In genomic region chr7:105806592-105807266, GRCh38 we compare ENCODE assay signal across 9 cellular contexts.
DNase-seq lines count a peak whose midpoint lies in the region; ATAC-seq and TF ChIP-seq lines count a peak whose summit lies in the region.
"Had no signal": no experiment of that assay in that cellular context is flagged by ENCODE, and none has a peak within 500 bp of the region (broad histone marks: within the 10 kb centered on the region; RNA-seq: fewer than 3 reads in every experiment).

No MANE protein-coding gene starts in this region.

- H3K27ac ChIP-seq in psoas muscle = no peak overlapping the region
- H3K27ac ChIP-seq: thoracic aorta had no signal

- no peaks in the 10 kb centered on the region for H3K36me3 Mint-ChIP-seq in chondrocyte (ENCODE audit: low read depth)

- no peak overlapping the region for H3K4me3 ChIP-seq in psoas muscle
- H3K4me3 ChIP-seq: thoracic aorta had no signal

- WGBS in psoas muscle, 3 donors = 65 to 75% (median 71%) methylated on average over 4 of the region's 4 CpGs

- no peaks in the 10 kb centered on the region for H3K4me1 ChIP-seq in psoas muscle

- intact Hi-C loops in psoas muscle (cut with DNase I) = no loop called here

- peak overlapping the region; percentile 18 for H3K27ac Mint-ChIP-seq in chondrocyte (ENCODE audit: unreplicated experiment)

- H3K9me3 Mint-ChIP-seq in chondrocyte (ENCODE audit: low read depth) = no peaks in the 10 kb centered on the region

- H3K4me1 Mint-ChIP-seq in chondrocyte (ENCODE audit: low read depth) = peaks cover 29% of the 10 kb centered on the region

- no peaks in the 10 kb centered on the region for H3K27me3 Mint-ChIP-seq in chondrocyte (ENCODE audit: low read depth)

- H3K36me3 ChIP-seq in psoas muscle (ENCODE audit: insufficient read depth in 1 of 2, low read depth in 1 of 2) = no peaks in the 10 kb centered on the region
- H3K36me3 ChIP-seq: thoracic aorta had no signal

- peak; percentile 11 to 30 (median 22) for DNase-seq in activated CD4-positive, CD25-positive, alpha-beta regulatory T cell (lab: John Stamatoyannopoulos, UW)
- DNase-seq in activated CD4-positive, CD25-positive, alpha-beta regulatory T cell treated with anti-CD3 and anti-CD28 coated beads, Interleukin-2, amount 50 U/mL, for 72 hours = no peak
- peak; percentile 42 for DNase-seq in activated CD4-positive, alpha-beta T cell treated with anti-CD3 and anti-CD28 coated beads for 1 hour
- DNase-seq in chondrocyte (ENCODE audit: low spot score) (no peak), psoas muscle (no peak), NCI-H2171 treated with DMSO at 0.1 percent for 48 hours (lab: John Stamatoyannopoulos, UW) (no peak)
- peak; percentile 60 to 68 (median 61) for DNase-seq in stimulated activated CD4-positive, alpha-beta T cell treated with anti-CD3 and anti-CD28 coated beads, Interleukin-12 subunit alpha, Interleukin-12 subunit beta, amount 100 ng/mL, for 48 hours (ENCODE audit: low read depth in 2 of 3, low spot score in 1 of 3)

- TF ChIP-seq CTCF in chondrocyte (IDR thresholded peaks at IDR 0.05) = no peak
- TF ChIP-seq CTCF in psoas muscle (IDR thresholded peaks at IDR 0.05) = no peak

- no peak overlapping the region for H3K4me3 Mint-ChIP-seq in chondrocyte (ENCODE audit: unreplicated experiment)

- ATAC-seq in HG03521 (IDR thresholded peaks at IDR 0.05; ENCODE audit: unreplicated experiment) (peak; percentile 23), psoas muscle (no peak)

- H3K27me3 ChIP-seq in psoas muscle (ENCODE audit: insufficient read depth in 3 of 3, low read length in 2 of 3) = no peaks in the 10 kb centered on the region

- H3K9me3 ChIP-seq in psoas muscle = no peaks in the 10 kb centered on the region
- H3K9me3 ChIP-seq: thoracic aorta had no signal

Comparison
In these comparisons a context has a peak if more than half of its experiments do, and no peak if none do; other contexts are left out.
1. DNase-seq: peak in activated CD4-positive, CD25-positive, alpha-beta regulatory T cell (4 of 4), activated CD4-positive, alpha-beta T cell treated with anti-CD3 and anti-CD28 coated beads for 1 hour (single experiment) and stimulated activated CD4-positive, alpha-beta T cell treated with anti-CD3 and anti-CD28 coated beads, Interleukin-12 subunit alpha, Interleukin-12 subunit beta, amount 100 ng/mL, for 48 hours (3 of 3); none in activated CD4-positive, CD25-positive, alpha-beta regulatory T cell treated with anti-CD3 and anti-CD28 coated beads, Interleukin-2, amount 50 U/mL, for 72 hours (single experiment), chondrocyte (single experiment), psoas muscle (0 of 2) and NCI-H2171 treated with DMSO at 0.1 percent for 48 hours (single experiment).